In the genomic region with DNA sequence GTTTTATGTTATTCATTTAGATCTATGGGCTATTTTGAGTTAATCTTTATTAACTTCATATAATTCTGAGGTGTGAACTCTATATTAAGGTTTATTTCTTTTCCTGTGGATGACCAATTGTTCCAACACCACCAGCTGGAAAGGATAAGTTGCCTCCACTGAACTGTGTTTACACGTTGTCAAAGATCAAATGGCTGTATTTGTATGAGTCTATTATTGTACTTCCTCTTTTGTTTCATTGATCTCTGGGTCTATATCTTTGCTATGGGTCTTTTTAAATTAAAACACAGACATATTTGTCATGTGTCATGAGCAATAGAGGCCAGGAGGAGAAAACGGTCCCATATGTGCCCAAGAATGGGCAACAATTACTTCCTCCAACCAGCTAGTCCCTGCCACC, we compare ENCODE assay signal across 1 cellular context.
TF ChIP-seq lines count a peak whose summit lies in the region.

No MANE protein-coding gene starts in this region.

TF ChIP-seq in HepG2, 621 proteins besides CTCF, POLR2A, EP300 and RAD21 (continued from another document):
- no peak for TF ChIP-seq ZNF616 (CRISPR knock-in tag; IDR thresholded peaks at IDR 0.05; ENCODE audit: low read depth)
- no peak for TF ChIP-seq ZFP36 (IDR thresholded peaks at IDR 0.05; ENCODE audit: borderline replicate concordance, low read depth, low read length, partially characterized antibody)
- no peak for TF ChIP-seq CHD4 (IDR thresholded peaks at IDR 0.05; ENCODE audit: borderline replicate concordance, low read length)
- TF ChIP-seq, protein P1, sequence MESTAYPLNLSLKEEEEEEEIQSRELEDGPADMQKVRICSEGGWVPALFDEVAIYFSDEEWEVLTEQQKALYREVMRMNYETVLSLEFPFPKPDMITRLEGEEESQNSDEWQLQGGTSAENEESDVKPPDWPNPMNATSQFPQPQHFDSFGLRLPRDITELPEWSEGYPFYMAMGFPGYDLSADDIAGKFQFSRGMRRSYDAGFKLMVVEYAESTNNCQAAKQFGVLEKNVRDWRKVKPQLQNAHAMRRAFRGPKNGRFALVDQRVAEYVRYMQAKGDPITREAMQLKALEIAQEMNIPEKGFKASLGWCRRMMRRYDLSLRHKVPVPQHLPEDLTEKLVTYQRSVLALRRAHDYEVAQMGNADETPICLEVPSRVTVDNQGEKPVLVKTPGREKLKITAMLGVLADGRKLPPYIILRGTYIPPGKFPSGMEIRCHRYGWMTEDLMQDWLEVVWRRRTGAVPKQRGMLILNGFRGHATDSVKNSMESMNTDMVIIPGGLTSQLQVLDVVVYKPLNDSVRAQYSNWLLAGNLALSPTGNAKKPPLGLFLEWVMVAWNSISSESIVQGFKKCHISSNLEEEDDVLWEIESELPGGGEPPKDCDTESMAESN (CRISPR knock-in tag; conservative IDR thresholded peaks at IDR 0.05) = no peak
- TF ChIP-seq IRF2 (CRISPR knock-in tag; IDR thresholded peaks at IDR 0.05) = no peak
- TF ChIP-seq SP2 (CRISPR knock-in tag; IDR thresholded peaks at IDR 0.05) = no peak
- TF ChIP-seq ZNF230 (CRISPR knock-in tag; IDR thresholded peaks at IDR 0.05) = no peak
- no peak for TF ChIP-seq KLF16 (CRISPR knock-in tag; IDR thresholded peaks at IDR 0.05)
- no peak for TF ChIP-seq ZNF441 (CRISPR knock-in tag; IDR thresholded peaks at IDR 0.05; ENCODE audit: borderline replicate concordance)
- no peak for TF ChIP-seq TOE1 (CRISPR knock-in tag; IDR thresholded peaks at IDR 0.05)
- TF ChIP-seq, protein P2, sequence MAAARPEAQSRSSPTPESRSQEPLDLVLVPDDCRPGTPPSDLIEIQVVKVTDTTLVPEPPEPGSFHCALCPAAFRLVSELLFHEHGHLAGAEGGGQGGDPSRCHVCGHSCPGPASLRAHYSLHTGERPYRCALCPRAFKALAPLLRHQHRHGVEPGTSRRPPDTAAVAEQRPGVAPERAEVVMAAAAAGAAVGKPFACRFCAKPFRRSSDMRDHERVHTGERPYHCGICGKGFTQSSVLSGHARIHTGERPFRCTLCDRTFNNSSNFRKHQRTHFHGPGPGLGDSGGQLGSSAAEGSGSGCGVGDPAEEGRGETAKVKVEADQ (CRISPR knock-in tag; IDR thresholded peaks at IDR 0.05; ENCODE audit: borderline replicate concordance) = no peak
- no peak for TF ChIP-seq ZNF615 (CRISPR knock-in tag; IDR thresholded peaks at IDR 0.05; ENCODE audit: borderline replicate concordance)
- peak; percentile 51; the same call in 1 of the 2 replicates for TF ChIP-seq TBX3 (IDR thresholded peaks at IDR 0.05; ENCODE audit: borderline replicate concordance)
- no peak for TF ChIP-seq ZNF234 (CRISPR knock-in tag; conservative IDR thresholded peaks at IDR 0.05)
